In the genomic region with DNA sequence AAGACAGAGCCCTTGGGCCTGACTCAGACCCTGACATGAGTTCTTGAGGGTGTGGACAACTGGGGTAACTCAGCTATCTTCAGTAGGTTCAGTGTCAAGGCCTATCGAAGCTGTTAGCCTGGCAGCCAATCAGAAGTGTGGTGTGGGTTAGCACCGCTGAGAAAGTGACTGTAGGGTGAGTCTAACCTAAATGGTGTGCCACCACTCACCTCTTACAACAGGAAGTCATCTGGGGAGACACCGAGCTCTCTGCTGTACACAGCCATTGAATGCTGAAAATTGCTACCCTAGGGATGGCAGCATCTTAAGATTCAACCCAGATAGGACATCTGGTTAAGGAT, we compare ENCODE assay signal across 8 cellular contexts. TPM values are rescaled to one million over a fixed set of nuclear protein-coding genes. Genes with fewer than 3 reads are reported as not detected.
A peak's percentile ranks its signal among the peaks of the same experiment; 100 is the strongest.
DNase-seq lines count a peak whose midpoint lies in the region; ATAC-seq and TF ChIP-seq lines count a peak whose summit lies in the region.

No MANE protein-coding gene starts in this region.

- no peak overlapping the region for H3K4me3 Mint-ChIP-seq in type B pancreatic cell

- H3K9me3 ChIP-seq in spleen (no peaks in the 10 kb centered on the region), upper lobe of left lung (no peaks in the 10 kb centered on the region)

- TF ChIP-seq POLR2A in spleen (IDR thresholded peaks at IDR 0.05) (no peak), upper lobe of left lung (IDR thresholded peaks at IDR 0.05) (no peak)

- 56 to 82% (median 57%) methylated on average over 3 of the region's 3 CpGs for whole genome bisulfite sequencing in spleen, 5 donors
- WGBS in upper lobe of left lung, 2 donors, result 84 to 86% methylated on average over 2 to 3 of the region's 3 CpGs

- ATAC-seq in upper lobe of left lung (ENCODE audit: low FRiP score in 2 of 2), result no peak
- ATAC-seq in HG03196 (IDR thresholded peaks at IDR 0.05; ENCODE audit: unreplicated experiment), result no peak

- peaks cover 45% of the 10 kb centered on the region for H3K27me3 Mint-ChIP-seq in type B pancreatic cell

- intact Hi-C loops in spleen (cut with DNase I; ENCODE audit: low total_unique reads), result no loop called here

- no peak for TF ChIP-seq EP300 in upper lobe of left lung (IDR thresholded peaks at IDR 0.05)

- H3K27ac ChIP-seq in spleen (peak overlapping the region in 6 of 8 donors; percentile 26 to 78 (median 58)), upper lobe of left lung (peak overlapping the region in 3 of 4 donors; percentile 23 to 27 (median 27))

- no peaks in the 10 kb centered on the region for H3K36me3 ChIP-seq in spleen
- no peaks in the 10 kb centered on the region for H3K36me3 ChIP-seq in upper lobe of left lung

- TF ChIP-seq CTCF in spleen (IDR thresholded peaks at IDR 0.05 in 8 of 11, conservative IDR thresholded peaks at IDR 0.05 in 3 of 11) (no peak), upper lobe of left lung (IDR thresholded peaks at IDR 0.05) (no peak), type B pancreatic cell (conservative IDR thresholded peaks at IDR 0.05) (no peak)

- no peak overlapping the region for H3K27ac Mint-ChIP-seq in type B pancreatic cell

- H3K9me3 Mint-ChIP-seq in type B pancreatic cell, result no peaks in the 10 kb centered on the region

- H3K4me3 ChIP-seq in spleen (no peak overlapping the region), upper lobe of left lung (no peak overlapping the region)

- peaks cover 17 to 73% (median 46%) of the 10 kb centered on the region in 6 donors for H3K4me1 ChIP-seq in spleen
- peaks cover 21 to 54% (median 43%) of the 10 kb centered on the region in 4 donors for H3K4me1 ChIP-seq in upper lobe of left lung

- no peaks in the 10 kb centered on the region for H3K36me3 Mint-ChIP-seq in type B pancreatic cell

- H3K4me1 Mint-ChIP-seq in type B pancreatic cell (ENCODE audit: unreplicated experiment), result peaks cover 14% of the 10 kb centered on the region

- DNase-seq in activated gamma-delta T cell treated with Interleukin-2 at 50 U/mL for 16 hours, result peak; percentile 75
- no peak for DNase-seq in activated gamma-delta T cell (lab: John Stamatoyannopoulos, UW)
- peak; percentile 67 for DNase-seq in activated effector memory CD4-positive, alpha-beta T cell treated with Interleukin-2 at 50 U/mL for 16 hours
- peak; percentile 80 for DNase-seq in spleen
- DNase-seq in upper lobe of left lung, result no peak
- no peak for DNase-seq in type B pancreatic cell (ENCODE audit: extremely low spot score, unreplicated experiment)
- no peak for DNase-seq in DMS53 (lab: John Stamatoyannopoulos, UW)

- H3K27me3 ChIP-seq in spleen (replicated peaks in 1 of 7) (no peaks in the 10 kb centered on the region), upper lobe of left lung (no peaks in the 10 kb centered on the region)

RNA-seq across cellular contexts. Expression of a gene that starts 44.6 kb away (rescaled TPM):
- total RNA-seq in spleen (100 to 1,000 TPM; 121 to 168 (median 131) TPM), upper lobe of left lung (10 to 100 TPM; 47.2 to 61.1 (median 54.9) TPM), type B pancreatic cell (ENCODE audit: low replicate concordance) (3.8 and 5.9 TPM in 2 replicates)
- polyA plus RNA-seq in spleen, result 10 to 100 TPM; 32.2 to 39.5 (median 35.8) TPM

Comparison
In these comparisons a context has a peak if more than half of its experiments do, and no peak if none do; other contexts are left out.
1. DNase-seq: peak in activated gamma-delta T cell treated with Interleukin-2 at 50 U/mL for 16 hours (single experiment), activated effector memory CD4-positive, alpha-beta T cell treated with Interleukin-2 at 50 U/mL for 16 hours (single experiment) and spleen (single experiment); none in activated gamma-delta T cell (single experiment), upper lobe of left lung (0 of 2), type B pancreatic cell (single experiment) and DMS53 (single experiment).